ENCODE assay signal across 1 cellular context in the genomic region with DNA sequence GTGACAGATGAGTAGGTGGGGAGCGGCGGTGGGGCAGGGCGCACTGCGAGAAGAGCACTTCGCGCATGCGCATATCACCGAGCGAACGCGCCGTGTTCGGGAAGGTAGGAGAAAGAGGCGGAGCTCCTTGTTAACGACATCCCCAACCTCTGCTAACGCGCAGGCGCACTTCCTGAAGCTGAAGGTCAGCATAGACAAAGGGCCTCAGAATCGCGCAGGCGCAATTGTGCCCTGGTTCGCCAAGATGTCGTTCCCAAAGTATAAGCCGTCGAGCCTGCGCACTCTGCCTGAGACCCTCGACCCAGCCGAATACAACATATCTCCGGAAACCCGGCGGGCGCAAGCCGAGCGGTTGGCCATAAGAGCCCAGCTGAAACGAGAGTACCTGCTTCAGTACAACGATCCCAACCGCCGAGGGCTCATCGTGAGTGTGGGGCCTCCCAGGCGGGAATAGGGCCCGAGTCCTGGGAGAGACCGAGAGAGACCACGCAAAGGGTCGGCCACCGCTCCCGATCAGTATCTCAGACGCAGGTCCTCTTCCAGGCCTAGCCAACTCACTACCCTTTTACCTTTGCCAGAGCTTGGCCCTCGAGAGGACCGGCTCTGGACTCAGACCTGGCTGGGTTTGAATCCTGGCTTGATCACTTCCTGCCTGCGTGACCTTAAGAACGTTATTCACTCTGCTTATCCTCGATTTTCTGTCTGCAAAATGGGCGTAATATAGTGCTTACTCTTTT.
A peak's percentile ranks its signal among the peaks of the same experiment; 100 is the strongest.
TF ChIP-seq lines count a peak whose summit lies in the region.

A gene (plus strand): TSS at position 221 of the 737 bp plus-strand sequence. CDS start 24 bp downstream, at position 245.

TF ChIP-seq in HepG2, 621 proteins besides CTCF, POLR2A, EP300 and RAD21 (continued from another document and continues in another):
- TF ChIP-seq, protein P1, sequence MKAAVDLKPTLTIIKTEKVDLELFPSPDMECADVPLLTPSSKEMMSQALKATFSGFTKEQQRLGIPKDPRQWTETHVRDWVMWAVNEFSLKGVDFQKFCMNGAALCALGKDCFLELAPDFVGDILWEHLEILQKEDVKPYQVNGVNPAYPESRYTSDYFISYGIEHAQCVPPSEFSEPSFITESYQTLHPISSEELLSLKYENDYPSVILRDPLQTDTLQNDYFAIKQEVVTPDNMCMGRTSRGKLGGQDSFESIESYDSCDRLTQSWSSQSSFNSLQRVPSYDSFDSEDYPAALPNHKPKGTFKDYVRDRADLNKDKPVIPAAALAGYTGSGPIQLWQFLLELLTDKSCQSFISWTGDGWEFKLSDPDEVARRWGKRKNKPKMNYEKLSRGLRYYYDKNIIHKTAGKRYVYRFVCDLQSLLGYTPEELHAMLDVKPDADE (CRISPR knock-in tag; IDR thresholded peaks at IDR 0.05), result no peak
- TF ChIP-seq ZNF766 (CRISPR knock-in tag; IDR thresholded peaks at IDR 0.05; ENCODE audit: borderline replicate concordance) (0 out of 2 replicates have a peak, but pooled peaks have one; percentile 46), ZNF510 (CRISPR knock-in tag; IDR thresholded peaks at IDR 0.05; ENCODE audit: low read depth) (0 out of 2 replicates have a peak, but pooled peaks have one; percentile 66), SRSF4 (IDR thresholded peaks at IDR 0.05; ENCODE audit: low read depth, low read length, poor library complexity, severe bottlenecking) (no peak), TSC22D2 (CRISPR knock-in tag; IDR thresholded peaks at IDR 0.05; ENCODE audit: borderline replicate concordance) (no peak; the same call in 1 of the 2 replicates), DMAP1 (CRISPR knock-in tag; IDR thresholded peaks at IDR 0.05) (peak; percentile 31; the same call in 1 of the 2 replicates), CHCHD3 (CRISPR knock-in tag; IDR thresholded peaks at IDR 0.05) (no peak), ZFP82 (CRISPR knock-in tag; IDR thresholded peaks at IDR 0.05; ENCODE audit: borderline replicate concordance) (no peak), ZNF768 (CRISPR knock-in tag; IDR thresholded peaks at IDR 0.05) (peak; percentile 6; the same call in 1 of the 2 replicates), TCF7L2 (IDR thresholded peaks at IDR 0.05; ENCODE audit: low read depth, low read length) (no peak), ZNF607 (CRISPR knock-in tag; IDR thresholded peaks at IDR 0.05; ENCODE audit: borderline replicate concordance) (no peak), SP4 (CRISPR knock-in tag; IDR thresholded peaks at IDR 0.05) (no peak), RXRB (CRISPR knock-in tag; IDR thresholded peaks at IDR 0.05; ENCODE audit: borderline replicate concordance) (peak; percentile 47; the same call in 1 of the 2 replicates), ZKSCAN8 (CRISPR knock-in tag; IDR thresholded peaks at IDR 0.05; ENCODE audit: borderline replicate concordance) (no peak; the same call in 1 of the 2 replicates), ZNF101 (CRISPR knock-in tag; IDR thresholded peaks at IDR 0.05; ENCODE audit: borderline replicate concordance, low read depth) (no peak), NFE2 (CRISPR knock-in tag; IDR thresholded peaks at IDR 0.05) (no peak), ZSCAN9 (CRISPR knock-in tag; IDR thresholded peaks at IDR 0.05; ENCODE audit: borderline replicate concordance) (no peak), ZNF605 (CRISPR knock-in tag; IDR thresholded peaks at IDR 0.05) (peak; percentile 92; the same call in 1 of the 2 replicates), ZSCAN22 (CRISPR knock-in tag; IDR thresholded peaks at IDR 0.05) (no peak; the same call in 1 of the 2 replicates), ZNF782 (CRISPR knock-in tag; IDR thresholded peaks at IDR 0.05; ENCODE audit: borderline replicate concordance) (peak; percentile 60; the same call in 1 of the 2 replicates), RXRA (CRISPR knock-in tag; IDR thresholded peaks at IDR 0.05) (peak; percentile 55; the same call in 1 of the 2 replicates), DNMT3B (CRISPR knock-in tag; conservative IDR thresholded peaks at IDR 0.05) (no peak; the same call in 1 of the 2 replicates), ZNF629 (CRISPR knock-in tag; conservative IDR thresholded peaks at IDR 0.05) (peak; percentile 98), NCOA2 (CRISPR knock-in tag; IDR thresholded peaks at IDR 0.05) (no peak), KLF12 (CRISPR knock-in tag; IDR thresholded peaks at IDR 0.05; ENCODE audit: borderline replicate concordance) (no peak), HMG20A (CRISPR knock-in tag; IDR thresholded peaks at IDR 0.05; ENCODE audit: borderline replicate concordance) (no peak), ZNF83 (CRISPR knock-in tag; IDR thresholded peaks at IDR 0.05; ENCODE audit: borderline replicate concordance) (no peak), SUZ12 (IDR thresholded peaks at IDR 0.05; ENCODE audit: low read depth, low read length) (no peak), ZSCAN30 (CRISPR knock-in tag; IDR thresholded peaks at IDR 0.05) (no peak), FOXK1 (CRISPR knock-in tag; IDR thresholded peaks at IDR 0.05; ENCODE audit: borderline replicate concordance, low read depth) (peak; percentile 14; the same call in 1 of the 2 replicates), RORA (CRISPR knock-in tag; IDR thresholded peaks at IDR 0.05) (no peak), ZNF773 (CRISPR knock-in tag; IDR thresholded peaks at IDR 0.05; ENCODE audit: borderline replicate concordance) (peak; percentile 44; the same call in 1 of the 2 replicates), ZNF33A (CRISPR knock-in tag; IDR thresholded peaks at IDR 0.05; ENCODE audit: borderline replicate concordance) (0 out of 2 replicates have a peak, but pooled peaks have one; percentile 0), SRF (IDR thresholded peaks at IDR 0.05; ENCODE audit: low read depth, low read length) (no peak), HNRNPH1 (optimal IDR thresholded peaks at IDR 0.05; ENCODE audit: low read depth, low read length) (no peak), POGZ (CRISPR knock-in tag; IDR thresholded peaks at IDR 0.05) (peak; percentile 71; the same call in 1 of the 2 replicates), U2AF1 (optimal IDR thresholded peaks at IDR 0.05; ENCODE audit: low read depth, low read length) (no peak), FOXC1 (CRISPR knock-in tag; IDR thresholded peaks at IDR 0.05; ENCODE audit: borderline replicate concordance) (peak; percentile 64; the same call in 1 of the 2 replicates), ZNF549 (CRISPR knock-in tag; IDR thresholded peaks at IDR 0.05) (no peak), EED (CRISPR knock-in tag; IDR thresholded peaks at IDR 0.05) (peak; percentile 74; the same call in 1 of the 2 replicates), ZNF652 (CRISPR knock-in tag; IDR thresholded peaks at IDR 0.05; ENCODE audit: borderline replicate concordance, low read depth) (no peak), IKZF1 (IDR thresholded peaks at IDR 0.05) (no peak), ZNF777 (CRISPR knock-in tag; IDR thresholded peaks at IDR 0.05) (peak; percentile 87), RARA (CRISPR knock-in tag; IDR thresholded peaks at IDR 0.05) (no peak), MBNL3 (CRISPR knock-in tag; conservative IDR thresholded peaks at IDR 0.05) (no peak), TRIM24 (CRISPR knock-in tag; IDR thresholded peaks at IDR 0.05) (no peak), ZNF224 (CRISPR knock-in tag; IDR thresholded peaks at IDR 0.05) (no peak), ZNF205 (CRISPR knock-in tag; IDR thresholded peaks at IDR 0.05) (peak; percentile 23; the same call in 1 of the 2 replicates), ZNF589 (CRISPR knock-in tag; conservative IDR thresholded peaks at IDR 0.05) (no peak), KMT2B (CRISPR knock-in tag; IDR thresholded peaks at IDR 0.05) (peak; percentile 47; the same call in 1 of the 2 replicates), TEAD2 (CRISPR knock-in tag; IDR thresholded peaks at IDR 0.05) (no peak)
- TF ChIP-seq, protein P2, sequence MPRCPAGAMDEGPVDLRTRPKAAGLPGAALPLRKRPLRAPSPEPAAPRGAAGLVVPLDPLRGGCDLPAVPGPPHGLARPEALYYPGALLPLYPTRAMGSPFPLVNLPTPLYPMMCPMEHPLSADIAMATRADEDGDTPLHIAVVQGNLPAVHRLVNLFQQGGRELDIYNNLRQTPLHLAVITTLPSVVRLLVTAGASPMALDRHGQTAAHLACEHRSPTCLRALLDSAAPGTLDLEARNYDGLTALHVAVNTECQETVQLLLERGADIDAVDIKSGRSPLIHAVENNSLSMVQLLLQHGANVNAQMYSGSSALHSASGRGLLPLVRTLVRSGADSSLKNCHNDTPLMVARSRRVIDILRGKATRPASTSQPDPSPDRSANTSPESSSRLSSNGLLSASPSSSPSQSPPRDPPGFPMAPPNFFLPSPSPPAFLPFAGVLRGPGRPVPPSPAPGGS (CRISPR knock-in tag; IDR thresholded peaks at IDR 0.05), result peak; percentile 93
- TF ChIP-seq, protein P3, sequence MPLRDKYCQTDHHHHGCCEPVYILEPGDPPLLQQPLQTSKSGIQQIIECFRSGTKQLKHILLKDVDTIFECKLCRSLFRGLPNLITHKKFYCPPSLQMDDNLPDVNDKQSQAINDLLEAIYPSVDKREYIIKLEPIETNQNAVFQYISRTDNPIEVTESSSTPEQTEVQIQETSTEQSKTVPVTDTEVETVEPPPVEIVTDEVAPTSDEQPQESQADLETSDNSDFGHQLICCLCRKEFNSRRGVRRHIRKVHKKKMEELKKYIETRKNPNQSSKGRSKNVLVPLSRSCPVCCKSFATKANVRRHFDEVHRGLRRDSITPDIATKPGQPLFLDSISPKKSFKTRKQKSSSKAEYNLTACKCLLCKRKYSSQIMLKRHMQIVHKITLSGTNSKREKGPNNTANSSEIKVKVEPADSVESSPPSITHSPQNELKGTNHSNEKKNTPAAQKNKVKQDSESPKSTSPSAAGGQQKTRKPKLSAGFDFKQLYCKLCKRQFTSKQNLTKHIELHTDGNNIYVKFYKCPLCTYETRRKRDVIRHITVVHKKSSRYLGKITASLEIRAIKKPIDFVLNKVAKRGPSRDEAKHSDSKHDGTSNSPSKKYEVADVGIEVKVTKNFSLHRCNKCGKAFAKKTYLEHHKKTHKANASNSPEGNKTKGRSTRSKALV (CRISPR knock-in tag; IDR thresholded peaks at IDR 0.05), result no peak
- TF ChIP-seq, protein P4, sequence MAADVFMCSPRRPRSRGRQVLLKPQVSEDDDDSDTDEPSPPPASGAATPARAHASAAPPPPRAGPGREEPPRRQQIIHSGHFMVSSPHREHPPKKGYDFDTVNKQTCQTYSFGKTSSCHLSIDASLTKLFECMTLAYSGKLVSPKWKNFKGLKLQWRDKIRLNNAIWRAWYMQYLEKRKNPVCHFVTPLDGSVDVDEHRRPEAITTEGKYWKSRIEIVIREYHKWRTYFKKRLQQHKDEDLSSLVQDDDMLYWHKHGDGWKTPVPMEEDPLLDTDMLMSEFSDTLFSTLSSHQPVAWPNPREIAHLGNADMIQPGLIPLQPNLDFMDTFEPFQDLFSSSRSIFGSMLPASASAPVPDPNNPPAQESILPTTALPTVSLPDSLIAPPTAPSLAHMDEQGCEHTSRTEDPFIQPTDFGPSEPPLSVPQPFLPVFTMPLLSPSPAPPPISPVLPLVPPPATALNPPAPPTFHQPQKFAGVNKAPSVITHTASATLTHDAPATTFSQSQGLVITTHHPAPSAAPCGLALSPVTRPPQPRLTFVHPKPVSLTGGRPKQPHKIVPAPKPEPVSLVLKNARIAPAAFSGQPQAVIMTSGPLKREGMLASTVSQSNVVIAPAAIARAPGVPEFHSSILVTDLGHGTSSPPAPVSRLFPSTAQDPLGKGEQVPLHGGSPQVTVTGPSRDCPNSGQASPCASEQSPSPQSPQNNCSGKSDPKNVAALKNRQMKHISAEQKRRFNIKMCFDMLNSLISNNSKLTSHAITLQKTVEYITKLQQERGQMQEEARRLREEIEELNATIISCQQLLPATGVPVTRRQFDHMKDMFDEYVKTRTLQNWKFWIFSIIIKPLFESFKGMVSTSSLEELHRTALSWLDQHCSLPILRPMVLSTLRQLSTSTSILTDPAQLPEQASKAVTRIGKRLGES (CRISPR knock-in tag; IDR thresholded peaks at IDR 0.05; ENCODE audit: borderline replicate concordance), result no peak
- TF ChIP-seq, protein P5, sequence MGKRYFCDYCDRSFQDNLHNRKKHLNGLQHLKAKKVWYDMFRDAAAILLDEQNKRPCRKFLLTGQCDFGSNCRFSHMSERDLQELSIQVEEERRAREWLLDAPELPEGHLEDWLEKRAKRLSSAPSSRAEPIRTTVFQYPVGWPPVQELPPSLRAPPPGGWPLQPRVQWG (CRISPR knock-in tag; IDR thresholded peaks at IDR 0.05; ENCODE audit: borderline replicate concordance, low read depth), result no peak
- TF ChIP-seq, protein P6, sequence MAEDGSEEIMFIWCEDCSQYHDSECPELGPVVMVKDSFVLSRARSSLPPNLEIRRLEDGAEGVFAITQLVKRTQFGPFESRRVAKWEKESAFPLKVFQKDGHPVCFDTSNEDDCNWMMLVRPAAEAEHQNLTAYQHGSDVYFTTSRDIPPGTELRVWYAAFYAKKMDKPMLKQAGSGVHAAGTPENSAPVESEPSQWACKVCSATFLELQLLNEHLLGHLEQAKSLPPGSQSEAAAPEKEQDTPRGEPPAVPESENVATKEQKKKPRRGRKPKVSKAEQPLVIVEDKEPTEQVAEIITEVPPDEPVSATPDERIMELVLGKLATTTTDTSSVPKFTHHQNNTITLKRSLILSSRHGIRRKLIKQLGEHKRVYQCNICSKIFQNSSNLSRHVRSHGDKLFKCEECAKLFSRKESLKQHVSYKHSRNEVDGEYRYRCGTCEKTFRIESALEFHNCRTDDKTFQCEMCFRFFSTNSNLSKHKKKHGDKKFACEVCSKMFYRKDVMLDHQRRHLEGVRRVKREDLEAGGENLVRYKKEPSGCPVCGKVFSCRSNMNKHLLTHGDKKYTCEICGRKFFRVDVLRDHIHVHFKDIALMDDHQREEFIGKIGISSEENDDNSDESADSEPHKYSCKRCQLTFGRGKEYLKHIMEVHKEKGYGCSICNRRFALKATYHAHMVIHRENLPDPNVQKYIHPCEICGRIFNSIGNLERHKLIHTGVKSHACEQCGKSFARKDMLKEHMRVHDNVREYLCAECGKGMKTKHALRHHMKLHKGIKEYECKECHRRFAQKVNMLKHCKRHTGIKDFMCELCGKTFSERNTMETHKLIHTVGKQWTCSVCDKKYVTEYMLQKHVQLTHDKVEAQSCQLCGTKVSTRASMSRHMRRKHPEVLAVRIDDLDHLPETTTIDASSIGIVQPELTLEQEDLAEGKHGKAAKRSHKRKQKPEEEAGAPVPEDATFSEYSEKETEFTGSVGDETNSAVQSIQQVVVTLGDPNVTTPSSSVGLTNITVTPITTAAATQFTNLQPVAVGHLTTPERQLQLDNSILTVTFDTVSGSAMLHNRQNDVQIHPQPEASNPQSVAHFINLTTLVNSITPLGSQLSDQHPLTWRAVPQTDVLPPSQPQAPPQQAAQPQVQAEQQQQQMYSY (CRISPR knock-in tag; IDR thresholded peaks at IDR 0.05), result no peak
- TF ChIP-seq, protein P7, sequence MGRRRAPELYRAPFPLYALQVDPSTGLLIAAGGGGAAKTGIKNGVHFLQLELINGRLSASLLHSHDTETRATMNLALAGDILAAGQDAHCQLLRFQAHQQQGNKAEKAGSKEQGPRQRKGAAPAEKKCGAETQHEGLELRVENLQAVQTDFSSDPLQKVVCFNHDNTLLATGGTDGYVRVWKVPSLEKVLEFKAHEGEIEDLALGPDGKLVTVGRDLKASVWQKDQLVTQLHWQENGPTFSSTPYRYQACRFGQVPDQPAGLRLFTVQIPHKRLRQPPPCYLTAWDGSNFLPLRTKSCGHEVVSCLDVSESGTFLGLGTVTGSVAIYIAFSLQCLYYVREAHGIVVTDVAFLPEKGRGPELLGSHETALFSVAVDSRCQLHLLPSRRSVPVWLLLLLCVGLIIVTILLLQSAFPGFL (CRISPR knock-in tag; IDR thresholded peaks at IDR 0.05), result no peak
